ENCODE assay signal across 18 cellular contexts in genomic region chr12:13596714-13597113, GRCh38.
A peak's percentile ranks its signal among the peaks of the same experiment; 100 is the strongest.
DNase-seq lines count a peak whose midpoint lies in the region; ATAC-seq and TF ChIP-seq lines count a peak whose summit lies in the region.
"Had no signal": no experiment of that assay in that cellular context is flagged by ENCODE, and none has a peak within 500 bp of the region (broad histone marks: within the 10 kb centered on the region; RNA-seq: fewer than 3 reads in every experiment).

No MANE protein-coding gene starts in this region.

- H3K4me1 Mint-ChIP-seq in endodermal cell, result peaks cover 38% of the 10 kb centered on the region
- H3K4me1 Mint-ChIP-seq: CD4-positive, alpha-beta memory T cell had no signal

- H3K36me3 ChIP-seq in HCT116 (ENCODE audit: control insufficient read depth in 1 of 2, insufficient read depth in 2 of 2, low read length in 2 of 2) (no peaks in the 10 kb centered on the region), endodermal cell (ENCODE audit: control insufficient read depth, insufficient read depth, low read length) (no peaks in the 10 kb centered on the region), neural cell (ENCODE audit: insufficient read depth, low read length) (no peaks in the 10 kb centered on the region)
- H3K36me3 ChIP-seq in effector memory CD4-positive, alpha-beta T cell (ENCODE audit: control insufficient read depth, insufficient read depth, low read length), result no peaks in the 10 kb centered on the region

- H3K4me1 ChIP-seq in HCT116 (ENCODE audit: control insufficient read depth in 1 of 2, insufficient read depth in 2 of 2, low read length in 2 of 2), result peaks cover 25 to 38% of the 10 kb centered on the region in 2 experiments
- peaks cover 7% of the 10 kb centered on the region for H3K4me1 ChIP-seq in endodermal cell (ENCODE audit: control insufficient read depth, insufficient read depth, low read length)
- H3K4me1 ChIP-seq in effector memory CD4-positive, alpha-beta T cell (ENCODE audit: control insufficient read depth, insufficient read depth, low read length, poor library complexity, severe bottlenecking), result no peaks in the 10 kb centered on the region

- TF ChIP-seq EP300 in neural cell (conservative IDR thresholded peaks at IDR 0.05; ENCODE audit: poor library complexity, severe bottlenecking), result no peak

- BruUV-seq in HCT116 (replicated peaks; lab: Mats Ljungman, UMichigan), result no TSS peak

- no peak overlapping the region for H2AFZ ChIP-seq in HCT116 (ENCODE audit: low read depth, low read length, poor library complexity, severe bottlenecking)
- H2AFZ ChIP-seq in neural cell (ENCODE audit: low read depth, low read length), result no peak overlapping the region
- H2AFZ ChIP-seq: GM23248 had no signal

- H3K9ac ChIP-seq in HCT116 (ENCODE audit: low read length) (no peak overlapping the region), endodermal cell (ENCODE audit: extremely low read depth, low read length, poor library complexity, severe bottlenecking) (no peak overlapping the region), neural cell (ENCODE audit: low read length) (no peak overlapping the region)
- H3K9ac ChIP-seq: GM23248 had no signal

- H3K4me3 ChIP-seq in HCT116 (replicated peaks in 1 of 2; ENCODE audit: low read depth in 1 of 2, low read length in 2 of 2) (no peak overlapping the region), endodermal cell (ENCODE audit: low read length) (no peak overlapping the region), neural cell (ENCODE audit: low read length) (no peak overlapping the region)
- H3K4me3 ChIP-seq in effector memory CD4-positive, alpha-beta T cell (ENCODE audit: insufficient read depth, low read depth, low read length, poor library complexity, severe bottlenecking), result no peak overlapping the region
- H3K4me3 ChIP-seq: GM23248 had no signal

- TF ChIP-seq POLR2A in HCT116 (IDR thresholded peaks at IDR 0.05; ENCODE audit: borderline replicate concordance, extremely low read depth, insufficient read depth, insufficient read length), result no peak

- H3K4me3 Mint-ChIP-seq in endodermal cell, result no peak overlapping the region
- H3K4me3 Mint-ChIP-seq: CD4-positive, alpha-beta memory T cell had no signal

- ATAC-seq in HCT116, result no peak
- ATAC-seq in sciatic nerve, result peak; percentile 51
- ATAC-seq in GM21381 (IDR thresholded peaks at IDR 0.05; ENCODE audit: unreplicated experiment), result no peak

- no peak overlapping the region for H3K4me2 ChIP-seq in HCT116 (ENCODE audit: low read length)
- H3K4me2 ChIP-seq in neural cell (ENCODE audit: low read length), result no peak overlapping the region

- H3K27me3 ChIP-seq in HCT116 (ENCODE audit: insufficient read depth, low read length) (no peaks in the 10 kb centered on the region), endodermal cell (ENCODE audit: control insufficient read depth, insufficient read depth, low read length, poor library complexity, severe bottlenecking) (no peaks in the 10 kb centered on the region), neural cell (ENCODE audit: insufficient read depth, low read depth, low read length) (no peaks in the 10 kb centered on the region)
- H3K27me3 ChIP-seq in effector memory CD4-positive, alpha-beta T cell (replicated peaks; ENCODE audit: control insufficient read depth, insufficient read depth, low read length, poor library complexity, severe bottlenecking), result no peaks in the 10 kb centered on the region

- no peaks in the 10 kb centered on the region for H4K20me1 ChIP-seq in HCT116 (ENCODE audit: insufficient read depth)
- H4K20me1 ChIP-seq in neural cell (ENCODE audit: insufficient read depth), result no peaks in the 10 kb centered on the region

- H3K27ac Mint-ChIP-seq in endodermal cell, result no peak overlapping the region
- H3K27ac Mint-ChIP-seq: CD4-positive, alpha-beta memory T cell had no signal

- H3K36me3 Mint-ChIP-seq in endodermal cell (ENCODE audit: low read depth), result peaks cover 15% of the 10 kb centered on the region
- H3K36me3 Mint-ChIP-seq: CD4-positive, alpha-beta memory T cell had no signal

- WGBS in endodermal cell (ENCODE audit: insufficient coverage in 1 of 2, insufficient read length in 1 of 2), 2 experiments, result 94 to 100% methylated on average over 1 of the region's 1 CpG

- CTCF ChIA-PET in HCT116 (lab: Charles Lee), result no interaction called here

- RAD21 ChIA-PET in HCT116 (lab: Charles Lee; ENCODE audit: low non-redundant PET in 1 of 2, low total read pairs in 2 of 2, uncharacterized antibody in 2 of 2, unreplicated experiment in 2 of 2), result no interaction called here

- H3K9me2 ChIP-seq in HCT116 (ENCODE audit: insufficient read depth) (no peaks in the 10 kb centered on the region), neural cell (ENCODE audit: insufficient read depth, low read length) (no peaks in the 10 kb centered on the region)

- H3K27ac ChIP-seq in HCT116 (ENCODE audit: low read depth, low read length), result peak overlapping the region; percentile 44
- H3K27ac ChIP-seq in endodermal cell (ENCODE audit: low read depth, low read length), result no peak overlapping the region
- H3K27ac ChIP-seq in neural cell (ENCODE audit: low read length), result peak overlapping the region; percentile 72
- no peak overlapping the region for H3K27ac ChIP-seq in effector memory CD4-positive, alpha-beta T cell (ENCODE audit: insufficient read depth, low read length, poor library complexity, severe bottlenecking)
- H3K27ac ChIP-seq: GM23248 had no signal

- no peaks in the 10 kb centered on the region for H3K79me2 ChIP-seq in HCT116 (ENCODE audit: insufficient read depth, low read length)
- H3K79me2 ChIP-seq in neural cell (replicated peaks; ENCODE audit: insufficient read depth, low read length), result no peaks in the 10 kb centered on the region

- no peak for TF ChIP-seq CTCF in HCT116 (IDR thresholded peaks at IDR 0.05 in 2 of 3, conservative IDR thresholded peaks at IDR 0.05 in 1 of 3; ENCODE audit: borderline replicate concordance in 1 of 3, insufficient read depth in 1 of 3, low read depth in 2 of 3, low read length in 2 of 3)
- TF ChIP-seq CTCF in endodermal cell (conservative IDR thresholded peaks at IDR 0.05), result no peak
- no peak for TF ChIP-seq CTCF in neural cell (IDR thresholded peaks at IDR 0.05; ENCODE audit: poor library complexity, severe bottlenecking)

- H3K9me3 ChIP-seq in HCT116 (ENCODE audit: control insufficient read depth in 1 of 2, insufficient read depth in 1 of 2, low read depth in 1 of 2, low read length in 2 of 2) (no peaks in the 10 kb centered on the region), endodermal cell (ENCODE audit: control insufficient read depth, low read length) (peaks cover 20% of the 10 kb centered on the region), neural cell (ENCODE audit: low read length) (no peaks in the 10 kb centered on the region)
- H3K9me3 ChIP-seq in effector memory CD4-positive, alpha-beta T cell (ENCODE audit: control insufficient read depth, low read length), result no peaks in the 10 kb centered on the region

- DNase-seq in HCT116 (ENCODE audit: low read depth, low spot score), result no peak
- DNase-seq in endodermal cell, result peak; percentile 38
- DNase-seq in sciatic nerve (ENCODE audit: low spot score), result no peak
- no peak for DNase-seq in effector memory CD4-positive, alpha-beta T cell
- no peak for DNase-seq in superior temporal gyrus (ENCODE audit: extremely low spot score)
- DNase-seq in NCI-H2196 treated with DMSO at 0.1 percent for 48 hours (lab: John Stamatoyannopoulos, UW; ENCODE audit: unreplicated experiment), result no peak
- DNase-seq: C1 segment of cervical spinal cord; Calu3; CD4-positive, alpha-beta memory T cell; COR-L47; DMS53; EL; GF-D8; GM23248; H7; HCEC 1CT had no signal

- no peaks in the 10 kb centered on the region for H3F3A ChIP-seq in neural cell (ENCODE audit: insufficient read depth, low read length, poor library complexity, severe bottlenecking)

- peaks cover 28% of the 10 kb centered on the region for H3K9me3 Mint-ChIP-seq in endodermal cell

- POLR2A ChIA-PET in HCT116 (lab: Charles Lee), result no interaction called here

- TF ChIP-seq RAD21 in HCT116 (IDR thresholded peaks at IDR 0.05; ENCODE audit: low read depth) (no peak), neural cell (conservative IDR thresholded peaks at IDR 0.05) (no peak)

- peaks cover 42% of the 10 kb centered on the region for H3K27me3 Mint-ChIP-seq in endodermal cell (ENCODE audit: insufficient read depth)
- H3K27me3 Mint-ChIP-seq: CD4-positive, alpha-beta memory T cell had no signal

- intact Hi-C loops in HCT116 (cut with micrococcal nuclease) (no loop called here), sciatic nerve (cut with DNase I) (no loop called here)

TF ChIP-seq in HCT116, 20 proteins besides CTCF, POLR2A, EP300 and RAD21 (continues in another document):
- TF ChIP-seq CBX3 (IDR thresholded peaks at IDR 0.05; ENCODE audit: low read depth) (no peak), TCF7L2 (IDR thresholded peaks at IDR 0.05; ENCODE audit: borderline replicate concordance, extremely low read depth, insufficient read depth, insufficient read length) (no peak), EZH2 (IDR thresholded peaks at IDR 0.05) (no peak)

TF ChIP-seq in neural cell, 6 proteins besides CTCF, POLR2A, EP300 and RAD21:
- no peak for TF ChIP-seq MXI1 (conservative IDR thresholded peaks at IDR 0.05; ENCODE audit: poor library complexity, severe bottlenecking)
- no peak for TF ChIP-seq EZH2 (IDR thresholded peaks at IDR 0.05; ENCODE audit: borderline replicate concordance, insufficient read depth, low read length, poor library complexity, severe bottlenecking)

Comparison
In these comparisons a context has a peak if more than half of its experiments do, and no peak if none do; other contexts are left out.
1. H3K27ac ChIP-seq: peak in HCT116 (single experiment) and neural cell (single experiment); none in endodermal cell (single experiment) and effector memory CD4-positive, alpha-beta T cell (single experiment).